In the genomic region with DNA sequence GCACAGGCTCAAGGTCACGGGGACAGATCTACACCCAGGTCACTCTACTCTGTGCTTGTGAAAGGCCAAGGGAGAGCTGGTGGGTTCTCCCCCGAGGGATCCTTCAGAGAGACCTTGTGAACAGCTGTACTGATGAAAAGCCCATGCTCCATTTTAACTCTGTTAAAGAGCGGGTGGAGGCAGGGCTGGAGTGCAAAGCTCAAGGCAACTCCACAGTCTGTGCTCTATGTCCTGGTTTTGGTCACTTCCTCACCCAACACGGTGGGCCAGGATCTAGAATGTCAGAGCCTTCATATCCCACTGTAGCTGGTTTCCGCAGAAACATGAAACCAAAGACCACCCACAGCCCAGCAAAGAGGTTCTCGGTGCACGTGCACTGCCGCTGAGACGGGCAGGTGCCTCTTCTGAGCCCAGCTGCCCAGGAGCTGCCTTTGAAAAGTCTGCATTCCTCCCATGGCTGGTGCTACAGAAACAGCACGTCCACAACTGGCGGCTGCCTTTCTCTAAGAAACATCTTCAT, we compare ENCODE assay signal across 24 cellular contexts.
"Had no signal": no experiment of that assay in that cellular context is flagged by ENCODE, and none has a peak within 500 bp of the region (broad histone marks: within the 10 kb centered on the region; RNA-seq: fewer than 3 reads in every experiment).

No MANE protein-coding gene starts in this region.

- H3K4me2 ChIP-seq: KMS-11, PC-9 had no signal

- ATAC-seq: K562, Right ventricle myocardium inferior had no signal

- H3K4me3 ChIP-seq: K562, PC-9, Peyer's patch, SJSA1, SK-N-MC had no signal

- H3K4me1 Mint-ChIP-seq: IgD-negative memory B cell had no signal

- H3K9me3 ChIP-seq: Peyer's patch, SJSA1 had no signal

- H3K9ac ChIP-seq: KMS-11 had no signal

- H3K27ac Mint-ChIP-seq: IgD-negative memory B cell had no signal

- H3K4me1 ChIP-seq: Peyer's patch, SJSA1 had no signal

- H3K36me3 ChIP-seq: SJSA1 had no signal

- H3K27me3 ChIP-seq: Peyer's patch had no signal

- DNase-seq: Kasumi-1; MM.1S; NCI-H1092 treated with DMSO at 0.1 percent for 48 hours; NCI-H1436; NCI-H187; NCI-H2029; NCI-H2081 treated with DMSO at 0.1 percent for 48 hours; NCI-H226; NCI-H446; NCI-H510A; NCI-H524 treated with DMSO at 0.1 percent for 48 hours; NCI-H69; NCI-H774; NK-92 treated with Interleukin-12 subunit alpha and Interleukin-12 subunit beta, amount 100 ng/mL, for 24 hours; OCI-M1; PC-9; Peyer's patch; SHP77 treated with DMSO at 0.1 percent for 48 hours had no signal

- H2AFZ ChIP-seq: PC-9 had no signal

- FAIRE-seq: K562 had no signal

- H3K27ac ChIP-seq: KMS-11, PC-9, Peyer's patch, SJSA1, SK-N-MC had no signal

- H3K4me3 Mint-ChIP-seq: IgD-negative memory B cell had no signal
